Comparison of ENCODE assay signal across 8 cellular contexts in genomic region chr15:80072285-80072684, GRCh38. TPM values are rescaled to one million over a fixed set of nuclear protein-coding genes. Genes with fewer than 3 reads are reported as not detected.
DNase-seq lines count a peak whose midpoint lies in the region; TF ChIP-seq lines count a peak whose summit lies in the region.

No MANE protein-coding gene starts in this region.

- H3K4me3 ChIP-seq in GM23248 (peak overlapping the region; percentile 76), KMS-11 (IDR thresholded peaks at IDR 0.05; ENCODE audit: insufficient read depth, low read depth, low read length) (no peak overlapping the region), OCI-LY7 (ENCODE audit: low read depth, low read length, poor library complexity, severe bottlenecking) (peak overlapping the region; percentile 71), mammary epithelial cell (replicated peaks in 1 of 3; ENCODE audit: insufficient read depth in 1 of 3, low read depth in 2 of 3, low read length in 3 of 3) (peak overlapping the region; percentile 58 to 94 (median 72)), smooth muscle cell (peak overlapping the region; percentile 66)

- H3K9ac ChIP-seq in GM23248 (peak overlapping the region; percentile 66), KMS-11 (no peak overlapping the region; the same call in 1 of the 2 replicates), mammary epithelial cell (ENCODE audit: insufficient read depth, low read length) (peak overlapping the region; percentile 69), smooth muscle cell (ENCODE audit: low read depth) (peak overlapping the region; percentile 79)

- BruUV-seq in OCI-LY7 (replicated peaks; lab: Mats Ljungman, UMichigan) (no TSS peak), mammary epithelial cell (replicated peaks; lab: Mats Ljungman, UMichigan) (no TSS peak)

- H3K27me3 ChIP-seq in GM23248 (replicated peaks; ENCODE audit: insufficient read depth) (no peaks in the 10 kb centered on the region), KMS-11 (ENCODE audit: insufficient read depth, low read depth) (no peaks in the 10 kb centered on the region), mammary epithelial cell (ENCODE audit: insufficient read depth, low read length) (no peaks in the 10 kb centered on the region), smooth muscle cell (ENCODE audit: low read depth) (no peaks in the 10 kb centered on the region)

- WGBS in GM23248 (ENCODE audit: low coverage in 1 of 2, low lambda C conversion rate in 2 of 2, missing lambda C conversion rate in 2 of 2), 2 experiments: 0% methylated on average over 1 of the region's 1 CpG
- WGBS in mammary epithelial cell (ENCODE audit: low coverage, missing lambda C conversion rate): 0% methylated on average over 1 of the region's 1 CpG
- 13% methylated on average over 1 of the region's 1 CpG for WGBS in smooth muscle cell (ENCODE audit: low lambda C conversion rate)

- H2AFZ ChIP-seq in GM23248 (peak overlapping the region; percentile 18), KMS-11 (ENCODE audit: low read depth) (no peak overlapping the region), OCI-LY7 (ENCODE audit: low read length) (no peak overlapping the region; the same call in 1 of the 2 replicates), mammary epithelial cell (ENCODE audit: low read depth, low read length) (no peak overlapping the region), smooth muscle cell (ENCODE audit: low read depth) (no peak overlapping the region)

- dilution Hi-C loops in mammary epithelial cell (cut with HindIII; ENCODE audit: low sequenced_read_pairs): no loop called here

- in situ Hi-C loops in GM23248 (cut with MboI): no loop called here
- in situ Hi-C loops in mammary epithelial cell (cut with MboI; ENCODE audit: low sequenced_read_pairs in 2 of 2): no loop called here

- CTCF ChIA-PET in OCI-LY7 (lab: Charles Lee; ENCODE audit: unreplicated experiment): interaction anchor here (1.5 kb wide), 1 partner anchor 10 kb away, joined by 3 read pairs; no protein-coding TSS in a partner anchor
- CTCF ChIA-PET in mammary epithelial cell (lab: Charles Lee; ENCODE audit: low non-redundant PET): interaction anchor here (0.6 kb wide), 1 partner anchor 314 kb away, joined by 14 read pairs; no protein-coding TSS in a partner anchor

- H3K4me3 Mint-ChIP-seq in immature natural killer cell: peak overlapping the region; percentile 75 to 83 (median 81)

- no peaks in the 10 kb centered on the region for H3K9me3 ChIP-seq in GM23248 (ENCODE audit: low read depth)
- no peaks in the 10 kb centered on the region for H3K9me3 ChIP-seq in OCI-LY7 (ENCODE audit: low read length)
- H3K9me3 ChIP-seq in mammary epithelial cell (replicated peaks; ENCODE audit: insufficient read depth, low read length): no peaks in the 10 kb centered on the region
- H3K9me3 ChIP-seq in smooth muscle cell (replicated peaks; ENCODE audit: low read depth): no peaks in the 10 kb centered on the region

- H3K9me3 Mint-ChIP-seq in immature natural killer cell: no peaks in the 10 kb centered on the region

- DNase-seq in GF-D8 (lab: John Stamatoyannopoulos, UW) (peak; percentile 95), GM23248 (peak; percentile 90), OCI-LY7 (ENCODE audit: low spot score) (peak; percentile 85), mammary epithelial cell (peak; percentile 93), immature natural killer cell (peak; percentile 54 to 57 (median 55)), smooth muscle cell (lab: John Stamatoyannopoulos, UW; ENCODE audit: unreplicated experiment) (no peak), occipital lobe (lab: John Stamatoyannopoulos, UW) (no peak)

- POLR2A ChIA-PET in OCI-LY7 (lab: Charles Lee): interaction anchor here (0.9 to 4.4 kb wide), 5 partner anchors 9 to 96 kb away, joined by 3 to 30 read pairs (median 4); partner anchors contain the start of gene ZFAND6

- TF ChIP-seq CTCF in KMS-11 (conservative IDR thresholded peaks at IDR 0.05; ENCODE audit: low read depth, low read length) (no peak), OCI-LY7 (conservative IDR thresholded peaks at IDR 0.05; ENCODE audit: low read length) (no peak), mammary epithelial cell (conservative IDR thresholded peaks at IDR 0.05 in 1 of 2, IDR thresholded peaks at IDR 0.05 in 1 of 2; ENCODE audit: extremely low read depth in 1 of 2, insufficient read depth in 1 of 2, low read depth in 1 of 2, low read length in 2 of 2) (no peak), smooth muscle cell (IDR thresholded peaks at IDR 0.05; ENCODE audit: borderline replicate concordance, insufficient read depth, poor library complexity, severe bottlenecking) (no peak)

- peaks cover 59 to 91% of the 10 kb centered on the region in 2 donors for H3K4me1 Mint-ChIP-seq in immature natural killer cell

- H4K20me1 ChIP-seq in GM23248 (ENCODE audit: insufficient read depth) (no peaks in the 10 kb centered on the region), KMS-11 (ENCODE audit: insufficient read depth) (peaks cover 4% of the 10 kb centered on the region; the same call in 1 of the 2 replicates), OCI-LY7 (ENCODE audit: insufficient read depth, low read length) (peaks cover 34% of the 10 kb centered on the region; the same call in 1 of the 2 replicates), mammary epithelial cell (ENCODE audit: insufficient read depth, low read length) (no peaks in the 10 kb centered on the region), smooth muscle cell (ENCODE audit: low read depth) (peaks cover 69% of the 10 kb centered on the region)

- H3K27ac ChIP-seq in GM23248 (peak overlapping the region; percentile 71), KMS-11 (peak overlapping the region; percentile 8; the same call in 1 of the 2 replicates), OCI-LY7 (ENCODE audit: low read depth, low read length, poor library complexity, severe bottlenecking) (peak overlapping the region; percentile 60), mammary epithelial cell (ENCODE audit: insufficient read depth, low read depth, low read length) (peak overlapping the region; percentile 63), smooth muscle cell (ENCODE audit: low read depth) (peak overlapping the region; percentile 8)

- H3K36me3 ChIP-seq in GM23248 (ENCODE audit: low read depth) (no peaks in the 10 kb centered on the region; the same call in 1 of the 2 replicates), KMS-11 (ENCODE audit: insufficient read depth) (no peaks in the 10 kb centered on the region), OCI-LY7 (ENCODE audit: insufficient read depth, low read length) (peaks cover 26% of the 10 kb centered on the region; the same call in 1 of the 2 replicates), mammary epithelial cell (ENCODE audit: insufficient read depth, low read length) (no peaks in the 10 kb centered on the region), smooth muscle cell (ENCODE audit: low read depth) (no peaks in the 10 kb centered on the region)

- peaks cover 66% of the 10 kb centered on the region for H3K4me1 ChIP-seq in GM23248 (ENCODE audit: insufficient read depth)
- H3K4me1 ChIP-seq in KMS-11 (ENCODE audit: low read depth, poor library complexity, severe bottlenecking): peaks cover 29% of the 10 kb centered on the region
- H3K4me1 ChIP-seq in OCI-LY7 (ENCODE audit: insufficient read depth, low read length, poor library complexity, severe bottlenecking): peaks cover 54% of the 10 kb centered on the region
- H3K4me1 ChIP-seq in mammary epithelial cell (ENCODE audit: insufficient read depth, low read length): peaks cover 8% of the 10 kb centered on the region
- peaks cover 25% of the 10 kb centered on the region for H3K4me1 ChIP-seq in smooth muscle cell (ENCODE audit: low read depth)

- intact Hi-C loops in OCI-LY7 (cut with micrococcal nuclease; ENCODE audit: unreplicated experiment) (loop anchor here (5.0 kb wide), 1 partner anchor 150 kb away; no protein-coding TSS in a partner anchor), mammary epithelial cell (cut with micrococcal nuclease) (loop anchor here (1.0 to 5.0 kb wide), 2 partner anchors 80 to 130 kb away; partner anchors contain the start of gene FAH)

- no peaks in the 10 kb centered on the region for H3K36me3 Mint-ChIP-seq in immature natural killer cell

- H3K27me3 Mint-ChIP-seq in immature natural killer cell (ENCODE audit: low read depth in 3 of 3): peaks cover 0 to 2% (median 0%) of the 10 kb centered on the region in 3 donors

- peak overlapping the region; percentile 21 to 84 (median 71) for H3K27ac Mint-ChIP-seq in immature natural killer cell

- H3K79me2 ChIP-seq in GM23248 (ENCODE audit: insufficient read depth) (peaks cover 98% of the 10 kb centered on the region), KMS-11 (ENCODE audit: insufficient read depth, low read depth) (peaks cover 43% of the 10 kb centered on the region), OCI-LY7 (ENCODE audit: insufficient read depth, low read depth, low read length) (peaks cover 100% of the 10 kb centered on the region), mammary epithelial cell (ENCODE audit: insufficient read depth, low read length) (peaks cover 97% of the 10 kb centered on the region), smooth muscle cell (ENCODE audit: low read depth) (peaks cover 98% of the 10 kb centered on the region)

- peak overlapping the region; percentile 89 for H3K4me2 ChIP-seq in GM23248 (ENCODE audit: unreplicated experiment)
- peak overlapping the region; percentile 71 for H3K4me2 ChIP-seq in KMS-11
- peak overlapping the region; percentile 82 for H3K4me2 ChIP-seq in OCI-LY7 (ENCODE audit: low read length)
- H3K4me2 ChIP-seq in mammary epithelial cell (ENCODE audit: insufficient read depth, low read depth, low read length): peak overlapping the region; percentile 90
- peak overlapping the region; percentile 87 for H3K4me2 ChIP-seq in smooth muscle cell

- peaks cover 40% of the 10 kb centered on the region for H3F3A ChIP-seq in GM23248 (ENCODE audit: insufficient read depth)
- no peaks in the 10 kb centered on the region for H3F3A ChIP-seq in smooth muscle cell (ENCODE audit: low read depth)

- no peaks in the 10 kb centered on the region for H3K9me2 ChIP-seq in GM23248 (ENCODE audit: insufficient read depth)
- H3K9me2 ChIP-seq in OCI-LY7 (ENCODE audit: insufficient read depth, low read length): no peaks in the 10 kb centered on the region

RNA-seq across cellular contexts. Expression of gene ZFAND6, which starts 12.8 kb away (rescaled TPM):
- total RNA-seq in GM23248 (2014; rRNA removed; shearing (Covaris generic)): 101 and 130 TPM in 2 replicates
- 102 and 104 TPM in 2 replicates for polyA plus RNA-seq in GM23248 (2016; fragmentation: Nextera tagmentation; extraction: Ambion mirVana)
- total RNA-seq in OCI-LY7 (2014; rRNA removed; shearing (Covaris generic)): 111 and 122 TPM in 2 replicates
- 86.2 and 97.8 TPM in 2 replicates for total RNA-seq in OCI-LY7 (2022)
- total RNA-seq in mammary epithelial cell: 100 to 1,000 TPM in 1 of 2 donors, 10 to 100 TPM in 1; 52.7 to 102 TPM
- 71.8 TPM for polyA plus RNA-seq in mammary epithelial cell
- polyA minus RNA-seq in mammary epithelial cell: 6.9 TPM
- 100 to 1,000 TPM; 136 to 143 (median 136) TPM for polyA plus RNA-seq in immature natural killer cell
- total RNA-seq in smooth muscle cell: 144 and 165 TPM in 2 replicates
- 78.4 and 81.9 TPM in 2 replicates for polyA plus RNA-seq in smooth muscle cell
- 135 TPM for total RNA-seq in occipital lobe

Comparison
In these comparisons a context has a peak if more than half of its experiments do, and no peak if none do; other contexts are left out.
1. DNase-seq: peak in GF-D8 (single experiment), GM23248 (single experiment), OCI-LY7 (single experiment), mammary epithelial cell (single experiment) and immature natural killer cell (3 of 3); none in smooth muscle cell (single experiment) and occipital lobe (single experiment).
2. H3K27ac ChIP-seq: peak in every context shown above with its lines; median percentile 71 in GM23248; 63 in mammary epithelial cell; 60 in OCI-LY7; 8 in KMS-11; 8 in smooth muscle cell.
3. Peak in every context shown above with its lines, with median percentiles within 50 percentile points of each other: H3K4me2 ChIP-seq.